8 cellular contexts compared by ENCODE assay signal in genomic region chr12:57756406-57757341, GRCh38. TPM values are rescaled to one million over a fixed set of nuclear protein-coding genes. Genes with fewer than 3 reads are reported as not detected.
DNase-seq lines count a peak whose midpoint lies in the region; ATAC-seq, FAIRE-seq and TF ChIP-seq lines count a peak whose summit lies in the region.

No MANE protein-coding gene starts in this region.

- peak; percentile 67 to 94 for DNase-seq in A549 (ENCODE audit: low read depth in 1 of 2, low spot score in 1 of 2)
- peak; percentile 85 for DNase-seq in GM19239 (ENCODE audit: insufficient read length, low spot score)
- DNase-seq in NCI-H82 (lab: John Stamatoyannopoulos, UW): peak; percentile 92
- DNase-seq in activated CD8-positive, alpha-beta memory T cell treated with anti-CD3 and anti-CD28 coated beads, Interleukin-2, amount 50 U/mL, for 48 hours: peak; percentile 87
- DNase-seq in esophagus muscularis mucosa (ENCODE audit: extremely low spot score): no peak
- peak in 1 of 2 donors; percentile 65 for DNase-seq in psoas muscle
- no peak for DNase-seq in RCC 7860 (ENCODE audit: low spot score)

- TF ChIP-seq EP300 in A549 (IDR thresholded peaks at IDR 0.05): no peak
- no peak for TF ChIP-seq EP300 in esophagus muscularis mucosa (IDR thresholded peaks at IDR 0.05)

- H3K27me3 ChIP-seq in esophagus muscularis mucosa (peaks cover 0 to 7% (median 3%) of the 10 kb centered on the region in 4 donors), psoas muscle (ENCODE audit: insufficient read depth in 3 of 3, low read length in 2 of 3) (peaks cover 0 to 6% (median 0%) of the 10 kb centered on the region in 3 donors)

- peak; percentile 31 to 38; a peak in 2 of 5 replicates for TF ChIP-seq RAD21 in A549 (conservative IDR thresholded peaks at IDR 0.05 in 1 of 2, IDR thresholded peaks at IDR 0.05 in 1 of 2)

- H3K36me3 ChIP-seq in esophagus muscularis mucosa: peaks cover 0 to 27% (median 16%) of the 10 kb centered on the region in 4 donors
- H3K36me3 ChIP-seq in psoas muscle (ENCODE audit: insufficient read depth in 1 of 2, low read depth in 1 of 2): peaks cover 0 to 21% of the 10 kb centered on the region in 2 donors

- POLR2A ChIA-PET in A549 (lab: Yijun Ruan, JAX): interaction anchor here (0.6 to 1.2 kb wide), 4 partner anchors 9 to 139 kb away, joined by 3 to 5 read pairs (median 3); partner anchors contain the start of genes EEF1AKMT3 and METTL1

- peak; percentile 75 for TF ChIP-seq CTCF in A549 (IDR thresholded peaks at IDR 0.05)
- TF ChIP-seq CTCF in esophagus muscularis mucosa (IDR thresholded peaks at IDR 0.05): peak; percentile 44 to 72 (median 49)
- TF ChIP-seq CTCF in psoas muscle (IDR thresholded peaks at IDR 0.05): peak; percentile 32

- H3K9me3 ChIP-seq in A549 (no peaks in the 10 kb centered on the region), esophagus muscularis mucosa (no peaks in the 10 kb centered on the region), psoas muscle (no peaks in the 10 kb centered on the region)

- H3K4me3 ChIP-seq in A549: peak overlapping the region; percentile 77
- H3K4me3 ChIP-seq in esophagus muscularis mucosa: peak overlapping the region; percentile 74 to 91 (median 86)
- H3K4me3 ChIP-seq in psoas muscle: peak overlapping the region; percentile 72

- no peak for TF ChIP-seq POLR2A in A549 (IDR thresholded peaks at IDR 0.05; ENCODE audit: low read length)
- no peak for TF ChIP-seq POLR2A in esophagus muscularis mucosa (IDR thresholded peaks at IDR 0.05; ENCODE audit: low read depth)

- 19% methylated on average over 22 of the region's 22 CpGs for WGBS in A549 (ENCODE audit: missing lambda C conversion rate)
- 51% methylated on average over 22 of the region's 22 CpGs for WGBS in esophagus muscularis mucosa
- 61 to 68% (median 66%) methylated on average over 22 of the region's 22 CpGs for WGBS in psoas muscle, 3 donors

- H3K27ac ChIP-seq in A549: no peak overlapping the region
- H3K27ac ChIP-seq in esophagus muscularis mucosa (replicated peaks in 1 of 4): peak overlapping the region in 2 of 4 donors; percentile 65 to 69
- H3K27ac ChIP-seq in psoas muscle: no peak overlapping the region

- peak overlapping the region; percentile 99 for H3K4me2 ChIP-seq in A549

- ATAC-seq in A549 (peak; percentile 43 to 77), psoas muscle (no peak), GM21367 (IDR thresholded peaks at IDR 0.05; ENCODE audit: unreplicated experiment) (no peak)

- CTCF ChIA-PET in A549 (lab: Yijun Ruan, JAX): interaction anchor here (0.6 to 4.1 kb wide), 37 partner anchors 10 to 1826 kb away, joined by 3 to 117 read pairs (median 5); partner anchors contain the start of genes CTDSP2, CYP27B1, DGKA and PIP4K2C

- FAIRE-seq in A549 (lab: Jason Lieb, UNC): no peak
- peak; percentile 72 for FAIRE-seq in GM19239 (lab: Jason Lieb, UNC)
- FAIRE-seq in RCC 7860 (lab: Jason Lieb, UNC): no peak

- intact Hi-C loops in esophagus muscularis mucosa (cut with DNase I): no loop called here
- intact Hi-C loops in psoas muscle (cut with DNase I): no loop called here

- H3K4me1 ChIP-seq in A549 (peaks cover 28% of the 10 kb centered on the region), esophagus muscularis mucosa (peaks cover 16 to 48% (median 32%) of the 10 kb centered on the region in 4 donors), psoas muscle (peaks cover 9% of the 10 kb centered on the region)

TF ChIP-seq in A549, 52 proteins besides CTCF, POLR2A, EP300 and RAD21:
- TF ChIP-seq SMC3 (IDR thresholded peaks at IDR 0.05) (peak; percentile 29; the same call in 2 of the 3 replicates), MAX (IDR thresholded peaks at IDR 0.05) (no peak; the same call in 1 of the 2 replicates)

RNA-seq across cellular contexts. Expression of gene MARCHF9, which starts 1.8 kb away (rescaled TPM):
- polyA plus RNA-seq in A549 (2011; rRNA removed) (7.2 and 8.4 TPM in 2 replicates), A549 (2017; fragmentation: RNase III; extraction: RNeasy Plus Mini Kit Qiagen cat#74134 plus additional on column Dnase treatment) (4.7 to 6.8 TPM (median 5.9 TPM) in 3 replicates), psoas muscle (1 to 10 TPM; 5.7 to 8.8 (median 7.2) TPM)
- 4.5 and 5.5 TPM in 2 replicates for polyA plus RNA-seq in A549 (2012; cell fraction: cytosol; rRNA removed)
- polyA plus RNA-seq in A549 (2012; cell fraction: nucleus; rRNA removed): 7.2 and 7.3 TPM in 2 replicates
- polyA minus RNA-seq in A549 (2011; rRNA and poly(A)+ RNA removed): 7.7 and 9.8 TPM in 2 replicates
- total RNA-seq in esophagus muscularis mucosa (10 to 100 TPM in 2 of 4 donors, 1 to 10 TPM in 2; 5.6 to 16.9 (median 10.7) TPM), psoas muscle (1 to 10 TPM; 7.8 to 9.4 (median 8.8) TPM)

RNA-seq across cellular contexts. Expression of gene CDK4, which starts 4.6 kb away (rescaled TPM):
- polyA plus RNA-seq in A549 (2011; rRNA removed) (226 and 289 TPM in 2 replicates), A549 (2017; fragmentation: RNase III; extraction: RNeasy Plus Mini Kit Qiagen cat#74134 plus additional on column Dnase treatment) (226 to 255 TPM (median 229 TPM) in 3 replicates), psoas muscle (100 to 1,000 TPM in 1 of 3 donors, 10 to 100 TPM in 2; 52.8 to 105 (median 56.6) TPM)
- 345 and 419 TPM in 2 replicates for polyA plus RNA-seq in A549 (2012; cell fraction: cytosol; rRNA removed)
- polyA plus RNA-seq in A549 (2012; cell fraction: nucleus; rRNA removed): 211 and 266 TPM in 2 replicates
- polyA minus RNA-seq in A549 (2011; rRNA and poly(A)+ RNA removed): 187 and 240 TPM in 2 replicates
- total RNA-seq in esophagus muscularis mucosa (10 to 100 TPM; 43.6 to 85.7 (median 71.3) TPM), psoas muscle (10 to 100 TPM; 38.0 to 74.1 (median 53.6) TPM)

RNA-seq across cellular contexts. Expression of gene CYP27B1, which starts 10.2 kb away (rescaled TPM):
- polyA plus RNA-seq in A549 (2011; rRNA removed) (1.8 and 1.9 TPM in 2 replicates), A549 (2017; fragmentation: RNase III; extraction: RNeasy Plus Mini Kit Qiagen cat#74134 plus additional on column Dnase treatment) (1.9 to 2.9 TPM (median 2.3 TPM) in 3 replicates), psoas muscle (under 1 TPM in 2 of 3 donors, not detected in 1; 0.06 to 0.10 TPM)
- polyA plus RNA-seq in A549 (2012; cell fraction: cytosol; rRNA removed): 2.6 and 3.0 TPM in 2 replicates
- polyA plus RNA-seq in A549 (2012; cell fraction: nucleus; rRNA removed): 22.0 and 26.2 TPM in 2 replicates
- polyA minus RNA-seq in A549 (2011; rRNA and poly(A)+ RNA removed): 1.5 and 2.0 TPM in 2 replicates
- total RNA-seq in esophagus muscularis mucosa (under 1 TPM in 2 of 4 donors, not detected in 2; 0.32 to 0.66 TPM), psoas muscle (under 1 TPM in 3 of 4 donors, not detected in 1; 0.42 to 0.54 (median 0.50) TPM)

RNA-seq across cellular contexts. Expression of gene TSPAN31, which starts 11.8 kb away (rescaled TPM):
- polyA plus RNA-seq in A549 (2011; rRNA removed) (51.9 and 61.0 TPM in 2 replicates), A549 (2017; fragmentation: RNase III; extraction: RNeasy Plus Mini Kit Qiagen cat#74134 plus additional on column Dnase treatment) (20.6 to 27.1 TPM (median 22.8 TPM) in 3 replicates), psoas muscle (10 to 100 TPM; 16.8 to 31.2 (median 23.2) TPM)
- polyA plus RNA-seq in A549 (2012; cell fraction: cytosol; rRNA removed): 15.5 and 17.2 TPM in 2 replicates
- 11.0 and 15.4 TPM in 2 replicates for polyA plus RNA-seq in A549 (2012; cell fraction: nucleus; rRNA removed)
- 39.7 and 53.3 TPM in 2 replicates for polyA minus RNA-seq in A549 (2011; rRNA and poly(A)+ RNA removed)
- total RNA-seq in esophagus muscularis mucosa (10 to 100 TPM; 34.3 to 45.1 (median 42.1) TPM), psoas muscle (10 to 100 TPM; 14.6 to 21.0 (median 18.8) TPM)

RNA-seq across cellular contexts. Expression of gene METTL1, which starts 15.2 kb away (rescaled TPM):
- 60.2 and 71.3 TPM in 2 replicates for polyA plus RNA-seq in A549 (2011; rRNA removed)
- 68.2 and 69.2 TPM in 2 replicates for polyA plus RNA-seq in A549 (2012; cell fraction: cytosol; rRNA removed)
- polyA plus RNA-seq in A549 (2012; cell fraction: nucleus; rRNA removed): 72.4 and 97.7 TPM in 2 replicates
- 55.2 to 64.9 TPM (median 63.0 TPM) in 3 replicates for polyA plus RNA-seq in A549 (2017; fragmentation: RNase III; extraction: RNeasy Plus Mini Kit Qiagen cat#74134 plus additional on column Dnase treatment)
- 81.3 and 95.3 TPM in 2 replicates for polyA minus RNA-seq in A549 (2011; rRNA and poly(A)+ RNA removed)
- 1 to 10 TPM; 4.2 to 9.8 (median 5.7) TPM for total RNA-seq in esophagus muscularis mucosa
- total RNA-seq in psoas muscle: 10 to 100 TPM; 24.3 to 56.5 (median 30.4) TPM
- 10 to 100 TPM; 18.8 to 80.9 (median 19.0) TPM for polyA plus RNA-seq in psoas muscle

Comparison
In these comparisons a context has a peak if more than half of its experiments do, and no peak if none do; other contexts are left out.
1. ATAC-seq: peak in A549 (2 of 2); none in psoas muscle (0 of 4) and GM21367 (single experiment).
2. DNase-seq: peak in A549 (2 of 2), GM19239 (single experiment), NCI-H82 (single experiment) and activated CD8-positive, alpha-beta memory T cell treated with anti-CD3 and anti-CD28 coated beads, Interleukin-2, amount 50 U/mL, for 48 hours (single experiment); none in esophagus muscularis mucosa (single experiment) and RCC 7860 (single experiment).
3. Peak in every context shown above with its lines, with median percentiles within 50 percentile points of each other: H3K4me3 ChIP-seq and CTCF ChIP-seq.